7 cellular contexts compared by ENCODE assay signal in genomic region chr4:165213404-165213803, GRCh38. TPM values are rescaled to one million over a fixed set of nuclear protein-coding genes. Genes with fewer than 3 reads are reported as not detected.
DNase-seq lines count a peak whose midpoint lies in the region; ATAC-seq, FAIRE-seq and TF ChIP-seq lines count a peak whose summit lies in the region.
"Not testable (repeated sequence)": the region's sequence is repeated elsewhere in the genome, so short reads cannot be mapped to it uniquely, and the experiment has no call there.

No MANE protein-coding gene starts in this region.

- POLR2A ChIA-PET in MCF 10A (lab: Yijun Ruan, JAX): interaction anchor here (0.7 to 2.6 kb wide), 4 partner anchors 10 to 119 kb away, joined by 3 to 12 read pairs (median 4); partner anchors contain the start of genes MSMO1 and TMEM192

- H3K27me3 Mint-ChIP-seq in activated CD4-positive, alpha-beta T cell treated with anti-CD3 and anti-CD28 coated beads, Interleukin-2, amount 10 ng/mL, durations not matched to agents 24 days and 14 days; MCF 10A (ENCODE audit: insufficient read depth, unreplicated experiment); naive B cell: not testable (repeated sequence)

- not testable (repeated sequence) for H3K4me3 ChIP-seq in epithelial cell of esophagus (ENCODE audit: low read length)

- H3K27ac Mint-ChIP-seq in activated CD4-positive, alpha-beta T cell treated with anti-CD3 and anti-CD28 coated beads, Interleukin-2, amount 10 ng/mL, durations not matched to agents 24 days and 14 days: peak overlapping the region; percentile 23
- H3K27ac Mint-ChIP-seq in MCF 10A (ENCODE audit: low read depth, unreplicated experiment) (peak overlapping the region; percentile 89), naive B cell (peak overlapping the region in 4 of 6 donors; percentile 1 to 84 (median 50))

- BruUV-seq in MCF 10A (replicated peaks; lab: Mats Ljungman, UMichigan): not testable (repeated sequence)

- CTCF ChIA-PET in MCF 10A (lab: Yijun Ruan, JAX): not testable (repeated sequence)

- in situ Hi-C loops in ACHN (cut with HindIII; ENCODE audit: low pct_ligation_motif_present, low pct_unique_long_range_greater_than_20kb, low sequenced_read_pairs): not testable (repeated sequence)

- peak overlapping the region; percentile 10 for H3K4me3 Mint-ChIP-seq in activated CD4-positive, alpha-beta T cell treated with anti-CD3 and anti-CD28 coated beads, Interleukin-2, amount 10 ng/mL, durations not matched to agents 24 days and 14 days
- peak overlapping the region; percentile 21 for H3K4me3 Mint-ChIP-seq in MCF 10A (ENCODE audit: unreplicated experiment)
- H3K4me3 Mint-ChIP-seq in naive B cell: not testable (repeated sequence)

- DNase-seq in ACHN: peak; percentile 22
- DNase-seq in ELR (ENCODE audit: low read depth): peak; percentile 39
- peak; percentile 24 for DNase-seq in RCC 7860 (ENCODE audit: low spot score)
- DNase-seq in activated CD4-positive, alpha-beta T cell treated with anti-CD3 and anti-CD28 coated beads, Interleukin-2, amount 10 ng/mL, durations not matched to agents 24 days and 14 days; MCF 10A (ENCODE audit: unreplicated experiment); naive B cell: not testable (repeated sequence)
- peak; percentile 79 for DNase-seq in epithelial cell of esophagus (ENCODE audit: low read depth)

- not testable (repeated sequence) for FAIRE-seq in RCC 7860 (lab: Jason Lieb, UNC)

- H3K36me3 Mint-ChIP-seq in activated CD4-positive, alpha-beta T cell treated with anti-CD3 and anti-CD28 coated beads, Interleukin-2, amount 10 ng/mL, durations not matched to agents 24 days and 14 days (ENCODE audit: low read depth): peaks cover 35% of the 10 kb centered on the region
- H3K36me3 Mint-ChIP-seq in MCF 10A (ENCODE audit: insufficient read depth, unreplicated experiment): peaks cover 12% of the 10 kb centered on the region
- not testable (repeated sequence) for H3K36me3 Mint-ChIP-seq in naive B cell

- H3K9me3 Mint-ChIP-seq in activated CD4-positive, alpha-beta T cell treated with anti-CD3 and anti-CD28 coated beads, Interleukin-2, amount 10 ng/mL, durations not matched to agents 24 days and 14 days; naive B cell: not testable (repeated sequence)
- H3K9me3 Mint-ChIP-seq in MCF 10A (ENCODE audit: unreplicated experiment): peaks cover 12% of the 10 kb centered on the region

- H3K4me1 Mint-ChIP-seq in activated CD4-positive, alpha-beta T cell treated with anti-CD3 and anti-CD28 coated beads, Interleukin-2, amount 10 ng/mL, durations not matched to agents 24 days and 14 days: peaks cover 79% of the 10 kb centered on the region
- peaks cover 65% of the 10 kb centered on the region for H3K4me1 Mint-ChIP-seq in MCF 10A (ENCODE audit: insufficient read depth, unreplicated experiment)
- peaks cover 57 to 87% (median 85%) of the 10 kb centered on the region in 3 donors for H3K4me1 Mint-ChIP-seq in naive B cell

- not testable (repeated sequence) for TF ChIP-seq CTCF in MCF 10A (IDR thresholded peaks at IDR 0.05; ENCODE audit: unreplicated experiment); epithelial cell of esophagus (IDR thresholded peaks at IDR 0.05; ENCODE audit: insufficient read depth, low read depth, low read length, missing control alignments)

- intact Hi-C loops in activated CD4-positive, alpha-beta T cell treated with anti-CD3 and anti-CD28 coated beads, Interleukin-2, amount 10 ng/mL, durations not matched to agents 24 days and 14 days (cut with micrococcal nuclease); MCF 10A (cut with micrococcal nuclease): not testable (repeated sequence)

- not testable (repeated sequence) for ATAC-seq in naive B cell (ENCODE audit: low read depth in 2 of 2)

RNA-seq across cellular contexts. Expression of gene KLHL2, which starts 6.0 kb away (rescaled TPM):
- 39.5 and 42.7 TPM in 2 replicates for total RNA-seq in activated CD4-positive, alpha-beta T cell treated with anti-CD3 and anti-CD28 coated beads, Interleukin-2, amount 10 ng/mL, durations not matched to agents 24 days and 14 days
- total RNA-seq in MCF 10A (2022): 37.1 and 40.0 TPM in 2 replicates
- polyA plus RNA-seq in naive B cell (ENCODE audit: low read depth in 6 of 6): 10 to 100 TPM in 3 of 6 donors, 1 to 10 TPM in 3; 2.6 to 17.6 (median 10.2) TPM

Comparison
In these comparisons a context has a peak if more than half of its experiments do, and no peak if none do; other contexts are left out.
1. H3K27ac Mint-ChIP-seq: peak in every context shown above with its lines; median percentile 89 in MCF 10A; 50 in naive B cell; 23 in activated CD4-positive, alpha-beta T cell treated with anti-CD3 and anti-CD28 coated beads, Interleukin-2, amount 10 ng/mL, durations not matched to agents 24 days and 14 days.